Comparison of ENCODE assay signal across 1 cellular context in genomic region chr1:218403300-218403699, GRCh38.
TF ChIP-seq lines count a peak whose summit lies in the region.

No MANE protein-coding gene starts in this region.

TF ChIP-seq in WTC11, 78 proteins besides CTCF, POLR2A, EP300 and RAD21 (continued from another document):
- no peak for TF ChIP-seq FOXP4 (CRISPR knock-in tag; IDR thresholded peaks at IDR 0.05)
- no peak for TF ChIP-seq OVOL2 (CRISPR knock-in tag; IDR thresholded peaks at IDR 0.05; ENCODE audit: borderline replicate concordance)
- TF ChIP-seq FOXP1 (CRISPR knock-in tag; IDR thresholded peaks at IDR 0.05; ENCODE audit: borderline replicate concordance), result no peak
- TF ChIP-seq CBFB (CRISPR knock-in tag; IDR thresholded peaks at IDR 0.05; ENCODE audit: low read depth), result no peak
- TF ChIP-seq, protein P1, sequence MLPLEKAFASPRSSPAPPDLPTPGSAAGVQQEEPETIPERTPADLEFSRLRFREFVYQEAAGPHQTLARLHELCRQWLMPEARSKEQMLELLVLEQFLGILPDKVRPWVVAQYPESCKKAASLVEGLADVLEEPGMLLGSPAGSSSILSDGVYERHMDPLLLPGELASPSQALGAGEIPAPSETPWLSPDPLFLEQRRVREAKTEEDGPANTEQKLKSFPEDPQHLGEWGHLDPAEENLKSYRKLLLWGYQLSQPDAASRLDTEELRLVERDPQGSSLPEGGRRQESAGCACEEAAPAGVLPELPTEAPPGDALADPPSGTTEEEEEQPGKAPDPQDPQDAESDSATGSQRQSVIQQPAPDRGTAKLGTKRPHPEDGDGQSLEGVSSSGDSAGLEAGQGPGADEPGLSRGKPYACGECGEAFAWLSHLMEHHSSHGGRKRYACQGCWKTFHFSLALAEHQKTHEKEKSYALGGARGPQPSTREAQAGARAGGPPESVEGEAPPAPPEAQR (CRISPR knock-in tag; IDR thresholded peaks at IDR 0.05), result no peak
- TF ChIP-seq ZNF532 (CRISPR knock-in tag; IDR thresholded peaks at IDR 0.05; ENCODE audit: borderline replicate concordance), result no peak
- no peak for TF ChIP-seq ESRRA (CRISPR knock-in tag; IDR thresholded peaks at IDR 0.05; ENCODE audit: borderline replicate concordance)
- TF ChIP-seq HMGA2 (CRISPR knock-in tag; IDR thresholded peaks at IDR 0.05), result no peak
- no peak for TF ChIP-seq ZNF671 (CRISPR knock-in tag; IDR thresholded peaks at IDR 0.05)
- no peak for TF ChIP-seq NFATC4 (CRISPR knock-in tag; IDR thresholded peaks at IDR 0.05)
- TF ChIP-seq MAX (CRISPR knock-in tag; IDR thresholded peaks at IDR 0.05), result no peak
- no peak for TF ChIP-seq CREB1 (CRISPR knock-in tag; IDR thresholded peaks at IDR 0.05)
- TF ChIP-seq ELF4 (CRISPR knock-in tag; IDR thresholded peaks at IDR 0.05; ENCODE audit: low read depth), result no peak
- TF ChIP-seq TCF7 (CRISPR knock-in tag; IDR thresholded peaks at IDR 0.05; ENCODE audit: low read depth), result no peak
- TF ChIP-seq ZNF396 (CRISPR knock-in tag; IDR thresholded peaks at IDR 0.05; ENCODE audit: borderline replicate concordance), result no peak
- TF ChIP-seq ATF6 (CRISPR knock-in tag; IDR thresholded peaks at IDR 0.05), result no peak
